8 cellular contexts compared by ENCODE assay signal in the genomic region with DNA sequence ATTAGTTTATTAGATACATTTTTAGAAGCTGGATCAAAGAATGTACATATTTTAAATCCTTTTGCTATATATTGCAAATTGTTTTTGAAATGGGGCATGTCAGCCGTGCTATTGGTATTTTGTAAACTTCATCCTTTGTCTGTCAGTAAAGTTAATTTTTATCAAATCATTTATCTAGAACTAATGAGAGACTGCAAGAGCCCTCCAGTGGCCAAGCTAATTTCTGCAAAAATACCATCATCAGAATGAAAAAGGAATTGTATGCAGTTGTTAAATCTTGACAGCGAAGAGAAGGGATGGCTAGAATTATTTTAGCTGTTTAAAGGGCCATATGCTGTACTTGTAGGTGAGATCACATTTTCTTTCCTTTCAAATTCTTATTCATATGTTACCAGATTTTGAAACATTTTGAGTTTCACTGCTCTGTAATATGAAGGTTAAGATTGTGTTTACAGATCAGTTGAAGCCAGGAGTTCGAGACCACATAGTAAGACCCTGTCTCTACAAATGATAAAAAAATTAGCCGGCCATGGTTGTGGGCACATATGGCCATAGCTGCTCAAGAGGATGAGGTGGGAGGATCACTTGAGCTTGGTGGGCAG. TPM values are rescaled to one million over a fixed set of nuclear protein-coding genes. Genes with fewer than 3 reads are reported as not detected.
DNase-seq lines count a peak whose midpoint lies in the region; ATAC-seq and TF ChIP-seq lines count a peak whose summit lies in the region.

No MANE protein-coding gene starts in this region.

- CTCF ChIA-PET in activated CD8-positive, alpha-beta T cell treated with anti-CD3 and anti-CD28 coated beads for 36 hours (lab: Charles Lee) = interaction anchor here (0.7 to 9.9 kb wide), 8 partner anchors 9 to 401 kb away, joined by 3 to 144 read pairs (median 3); partner anchors contain the start of gene CLDN11
- CTCF ChIA-PET in activated CD8-positive, alpha-beta T cell treated with anti-CD3 and anti-CD28 coated beads, Interleukin-2, amount 10 ng/mL, durations not matched to agents 7 days and 5 days (lab: Charles Lee) = interaction anchor here (0.7 to 10.2 kb wide), 8 partner anchors 13 to 547 kb away, joined by 3 to 138 read pairs (median 6); no protein-coding TSS in a partner anchor

- H3K4me3 ChIP-seq in epithelial cell of proximal tubule (ENCODE audit: low read depth, low read length) (no peak overlapping the region), spleen (no peak overlapping the region)

- intact Hi-C loops in activated CD8-positive, alpha-beta T cell treated with anti-CD3 and anti-CD28 coated beads for 36 hours (cut with micrococcal nuclease) = loop anchor here (5.0 kb wide), 2 partner anchors 98 to 282 kb away; no protein-coding TSS in a partner anchor
- intact Hi-C loops in spleen (cut with DNase I; ENCODE audit: low total_unique reads) = loop anchor here (5.0 kb wide), 2 partner anchors 98 to 402 kb away; no protein-coding TSS in a partner anchor
- intact Hi-C loops in sciatic nerve (cut with DNase I) = no loop called here

- no peaks in the 10 kb centered on the region for H3K4me1 Mint-ChIP-seq in activated CD8-positive, alpha-beta T cell treated with anti-CD3 and anti-CD28 coated beads for 36 hours (ENCODE audit: low read depth)
- no peaks in the 10 kb centered on the region for H3K4me1 Mint-ChIP-seq in activated CD8-positive, alpha-beta T cell treated with anti-CD3 and anti-CD28 coated beads, Interleukin-2, amount 10 ng/mL, durations not matched to agents 7 days and 5 days (ENCODE audit: low read depth)
- no peaks in the 10 kb centered on the region for H3K4me1 Mint-ChIP-seq in T-helper 2 cell treated with Interferon-gamma antibody and Interleukin-4, amounts not matched to agents 5 μg/mL and 100 μg/mL, for 36 hours (ENCODE audit: low read depth)

- POLR2A ChIA-PET in activated CD8-positive, alpha-beta T cell treated with anti-CD3 and anti-CD28 coated beads for 36 hours (lab: Charles Lee) = no interaction called here
- POLR2A ChIA-PET in activated CD8-positive, alpha-beta T cell treated with anti-CD3 and anti-CD28 coated beads, Interleukin-2, amount 10 ng/mL, durations not matched to agents 7 days and 5 days (lab: Charles Lee) = no interaction called here

- no peaks in the 10 kb centered on the region for H3K9me3 ChIP-seq in spleen

- DNase-seq in activated CD8-positive, alpha-beta T cell treated with anti-CD3 and anti-CD28 coated beads for 36 hours = no peak
- DNase-seq in activated CD8-positive, alpha-beta T cell treated with anti-CD3 and anti-CD28 coated beads, Interleukin-2, amount 10 ng/mL, durations not matched to agents 7 days and 5 days = no peak
- DNase-seq in NCI-H82 (lab: John Stamatoyannopoulos, UW) (peak; percentile 64), epithelial cell of proximal tubule (ENCODE audit: low read depth) (no peak), spleen (no peak), sciatic nerve (ENCODE audit: low spot score) (no peak)
- DNase-seq in T-helper 2 cell treated with Interferon-gamma antibody and Interleukin-4, amounts not matched to agents 5 μg/mL and 100 μg/mL, for 36 hours (ENCODE audit: low spot score) = no peak

- H3K27me3 ChIP-seq in spleen (replicated peaks in 1 of 7) = no peaks in the 10 kb centered on the region

- H3K4me1 ChIP-seq in spleen = no peaks in the 10 kb centered on the region

- H3K9me3 Mint-ChIP-seq in activated CD8-positive, alpha-beta T cell treated with anti-CD3 and anti-CD28 coated beads for 36 hours = no peaks in the 10 kb centered on the region
- no peaks in the 10 kb centered on the region for H3K9me3 Mint-ChIP-seq in activated CD8-positive, alpha-beta T cell treated with anti-CD3 and anti-CD28 coated beads, Interleukin-2, amount 10 ng/mL, durations not matched to agents 7 days and 5 days (ENCODE audit: insufficient read depth)
- H3K9me3 Mint-ChIP-seq in T-helper 2 cell treated with Interferon-gamma antibody and Interleukin-4, amounts not matched to agents 5 μg/mL and 100 μg/mL, for 36 hours = no peaks in the 10 kb centered on the region

- no peak overlapping the region for H3K27ac Mint-ChIP-seq in activated CD8-positive, alpha-beta T cell treated with anti-CD3 and anti-CD28 coated beads for 36 hours
- no peak overlapping the region for H3K27ac Mint-ChIP-seq in activated CD8-positive, alpha-beta T cell treated with anti-CD3 and anti-CD28 coated beads, Interleukin-2, amount 10 ng/mL, durations not matched to agents 7 days and 5 days
- H3K27ac Mint-ChIP-seq in T-helper 2 cell treated with Interferon-gamma antibody and Interleukin-4, amounts not matched to agents 5 μg/mL and 100 μg/mL, for 36 hours = no peak overlapping the region

- H3K36me3 Mint-ChIP-seq in activated CD8-positive, alpha-beta T cell treated with anti-CD3 and anti-CD28 coated beads for 36 hours (ENCODE audit: low read depth) = no peaks in the 10 kb centered on the region
- no peaks in the 10 kb centered on the region for H3K36me3 Mint-ChIP-seq in activated CD8-positive, alpha-beta T cell treated with anti-CD3 and anti-CD28 coated beads, Interleukin-2, amount 10 ng/mL, durations not matched to agents 7 days and 5 days (ENCODE audit: low read depth)
- H3K36me3 Mint-ChIP-seq in T-helper 2 cell treated with Interferon-gamma antibody and Interleukin-4, amounts not matched to agents 5 μg/mL and 100 μg/mL, for 36 hours (ENCODE audit: low read depth) = no peaks in the 10 kb centered on the region

- 63 to 75% (median 66%) methylated on average over 4 of the region's 4 CpGs for WGBS in spleen, 5 donors

- ATAC-seq in activated CD8-positive, alpha-beta T cell treated with anti-CD3 and anti-CD28 coated beads for 36 hours = no peak
- no peak for ATAC-seq in activated CD8-positive, alpha-beta T cell treated with anti-CD3 and anti-CD28 coated beads, Interleukin-2, amount 10 ng/mL, durations not matched to agents 7 days and 5 days
- no peak for ATAC-seq in sciatic nerve
- no peak for ATAC-seq in GM18520 (IDR thresholded peaks at IDR 0.05; ENCODE audit: unreplicated experiment)

- no peak overlapping the region for H3K27ac ChIP-seq in spleen

- no peaks in the 10 kb centered on the region for H3K36me3 ChIP-seq in spleen

- peak; percentile 52 for TF ChIP-seq CTCF in activated CD8-positive, alpha-beta T cell treated with anti-CD3 and anti-CD28 coated beads for 36 hours (IDR thresholded peaks at IDR 0.05)
- TF ChIP-seq CTCF in epithelial cell of proximal tubule (conservative IDR thresholded peaks at IDR 0.05; ENCODE audit: low read depth, low read length) (peak; percentile 70), spleen (IDR thresholded peaks at IDR 0.05 in 8 of 11, conservative IDR thresholded peaks at IDR 0.05 in 3 of 11) (peak in 7 of 11 experiments; percentile 18 to 50 (median 45))

- H3K27me3 Mint-ChIP-seq in activated CD8-positive, alpha-beta T cell treated with anti-CD3 and anti-CD28 coated beads for 36 hours = peaks cover 3% of the 10 kb centered on the region
- peaks cover 2% of the 10 kb centered on the region for H3K27me3 Mint-ChIP-seq in activated CD8-positive, alpha-beta T cell treated with anti-CD3 and anti-CD28 coated beads, Interleukin-2, amount 10 ng/mL, durations not matched to agents 7 days and 5 days (ENCODE audit: low read depth)
- no peaks in the 10 kb centered on the region for H3K27me3 Mint-ChIP-seq in T-helper 2 cell treated with Interferon-gamma antibody and Interleukin-4, amounts not matched to agents 5 μg/mL and 100 μg/mL, for 36 hours (ENCODE audit: low read depth)

- no peak overlapping the region for H3K4me3 Mint-ChIP-seq in activated CD8-positive, alpha-beta T cell treated with anti-CD3 and anti-CD28 coated beads for 36 hours
- no peak overlapping the region for H3K4me3 Mint-ChIP-seq in activated CD8-positive, alpha-beta T cell treated with anti-CD3 and anti-CD28 coated beads, Interleukin-2, amount 10 ng/mL, durations not matched to agents 7 days and 5 days
- H3K4me3 Mint-ChIP-seq in T-helper 2 cell treated with Interferon-gamma antibody and Interleukin-4, amounts not matched to agents 5 μg/mL and 100 μg/mL, for 36 hours = no peak overlapping the region

- TF ChIP-seq POLR2A in spleen (IDR thresholded peaks at IDR 0.05) = no peak

RNA-seq across cellular contexts. Expression of gene CLDN11, which starts 8.1 kb away (rescaled TPM):
- total RNA-seq in activated CD8-positive, alpha-beta T cell treated with anti-CD3 and anti-CD28 coated beads for 36 hours = not detected
- total RNA-seq in activated CD8-positive, alpha-beta T cell treated with anti-CD3 and anti-CD28 coated beads, Interleukin-2, amount 10 ng/mL, durations not matched to agents 7 days and 5 days = not detected
- 33.7 and 61.0 TPM in 2 replicates for total RNA-seq in epithelial cell of proximal tubule
- total RNA-seq in spleen = 10 to 100 TPM in 1 of 7 donors, 1 to 10 TPM in 6; 1.9 to 10.7 (median 6.7) TPM
- polyA plus RNA-seq in spleen = 1 to 10 TPM in 2 of 3 donors, under 1 TPM in 1; 0.70 to 3.2 (median 1.6) TPM
- 88.2 TPM for total RNA-seq in sciatic nerve

RNA-seq across cellular contexts. Expression of gene SKIL, which starts 53.0 kb away (rescaled TPM):
- total RNA-seq in activated CD8-positive, alpha-beta T cell treated with anti-CD3 and anti-CD28 coated beads for 36 hours = 10 to 100 TPM; 13.2 to 14.2 TPM
- total RNA-seq in activated CD8-positive, alpha-beta T cell treated with anti-CD3 and anti-CD28 coated beads, Interleukin-2, amount 10 ng/mL, durations not matched to agents 7 days and 5 days = 1 to 10 TPM; 6.7 to 6.9 TPM
- total RNA-seq in epithelial cell of proximal tubule (25.1 and 29.3 TPM in 2 replicates), spleen (10 to 100 TPM; 32.8 to 48.2 (median 36.2) TPM), sciatic nerve (85.2 TPM)
- polyA plus RNA-seq in spleen = 1 to 10 TPM; 9.1 to 9.7 (median 9.3) TPM
